ENCODE assay signal across 8 cellular contexts in the genomic region with DNA sequence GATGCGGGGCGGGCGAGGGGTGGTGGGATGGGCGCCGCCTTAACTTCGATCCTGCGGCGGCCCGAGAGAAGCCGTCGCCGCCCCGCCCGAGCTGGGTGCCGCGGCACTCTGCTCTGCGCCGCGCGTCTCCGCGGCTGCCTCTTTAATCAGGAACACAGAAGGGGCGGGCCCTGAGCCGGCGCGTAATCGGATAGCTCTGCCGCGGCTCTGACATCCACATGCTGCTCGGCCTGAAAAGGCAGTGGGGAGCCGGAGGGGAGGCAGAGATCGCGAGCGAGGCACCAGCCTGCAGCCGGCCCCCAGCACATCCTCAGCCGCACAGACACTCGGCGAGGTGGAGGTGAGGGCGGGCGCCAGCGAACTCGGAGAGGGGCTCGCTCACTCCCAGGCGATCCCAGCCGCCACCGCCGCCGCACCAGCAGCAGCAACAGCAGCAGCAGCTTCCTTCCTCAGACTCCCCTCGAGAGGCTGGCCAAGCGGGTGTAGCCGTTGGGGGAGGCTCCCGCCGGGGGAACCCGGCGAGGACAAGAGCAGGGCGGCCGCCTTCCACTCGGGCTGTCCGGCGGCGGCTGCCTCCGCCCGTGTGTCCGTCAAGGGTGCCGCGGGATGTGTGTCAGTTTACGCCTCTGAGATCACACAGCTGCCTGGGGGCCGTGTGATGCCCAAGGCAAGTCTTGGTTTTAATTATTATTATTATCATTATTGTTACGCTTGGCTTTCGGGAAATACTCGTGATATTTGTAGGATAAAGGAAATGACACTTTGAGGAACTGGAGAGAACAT. TPM values are rescaled to one million over a fixed set of nuclear protein-coding genes. Genes with fewer than 3 reads are reported as not detected.
DNase-seq lines count a peak whose midpoint lies in the region; ATAC-seq and TF ChIP-seq lines count a peak whose summit lies in the region.

A gene with protein sequence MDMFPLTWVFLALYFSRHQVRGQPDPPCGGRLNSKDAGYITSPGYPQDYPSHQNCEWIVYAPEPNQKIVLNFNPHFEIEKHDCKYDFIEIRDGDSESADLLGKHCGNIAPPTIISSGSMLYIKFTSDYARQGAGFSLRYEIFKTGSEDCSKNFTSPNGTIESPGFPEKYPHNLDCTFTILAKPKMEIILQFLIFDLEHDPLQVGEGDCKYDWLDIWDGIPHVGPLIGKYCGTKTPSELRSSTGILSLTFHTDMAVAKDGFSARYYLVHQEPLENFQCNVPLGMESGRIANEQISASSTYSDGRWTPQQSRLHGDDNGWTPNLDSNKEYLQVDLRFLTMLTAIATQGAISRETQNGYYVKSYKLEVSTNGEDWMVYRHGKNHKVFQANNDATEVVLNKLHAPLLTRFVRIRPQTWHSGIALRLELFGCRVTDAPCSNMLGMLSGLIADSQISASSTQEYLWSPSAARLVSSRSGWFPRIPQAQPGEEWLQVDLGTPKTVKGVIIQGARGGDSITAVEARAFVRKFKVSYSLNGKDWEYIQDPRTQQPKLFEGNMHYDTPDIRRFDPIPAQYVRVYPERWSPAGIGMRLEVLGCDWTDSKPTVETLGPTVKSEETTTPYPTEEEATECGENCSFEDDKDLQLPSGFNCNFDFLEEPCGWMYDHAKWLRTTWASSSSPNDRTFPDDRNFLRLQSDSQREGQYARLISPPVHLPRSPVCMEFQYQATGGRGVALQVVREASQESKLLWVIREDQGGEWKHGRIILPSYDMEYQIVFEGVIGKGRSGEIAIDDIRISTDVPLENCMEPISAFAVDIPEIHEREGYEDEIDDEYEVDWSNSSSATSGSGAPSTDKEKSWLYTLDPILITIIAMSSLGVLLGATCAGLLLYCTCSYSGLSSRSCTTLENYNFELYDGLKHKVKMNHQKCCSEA (plus strand): TSS at position 263 of the 783 bp plus-strand sequence. CDS start 790 bp downstream, outside the sequence.

- no peaks in the 10 kb centered on the region for H3K36me3 Mint-ChIP-seq in CD4-positive, CD25-positive, alpha-beta regulatory T cell
- no peaks in the 10 kb centered on the region for H3K36me3 Mint-ChIP-seq in mesothelial cell of epicardium

- peaks cover 0 to 3% (median 0%) of the 10 kb centered on the region in 7 donors for H3K9me3 Mint-ChIP-seq in CD4-positive, CD25-positive, alpha-beta regulatory T cell
- no peaks in the 10 kb centered on the region for H3K9me3 Mint-ChIP-seq in mesothelial cell of epicardium
- no peaks in the 10 kb centered on the region for H3K9me3 Mint-ChIP-seq in stimulated activated naive CD8-positive, alpha-beta T cell treated with anti-CD3 and anti-CD28 coated beads, Interleukin-15, amount 100 ng/mL, for 72 hours

- H3K36me3 ChIP-seq in CD4-positive, CD25-positive, alpha-beta regulatory T cell (ENCODE audit: control insufficient read depth, insufficient read depth, low read length), result no peaks in the 10 kb centered on the region

- peak within 1 kb of the TSS; percentile 32 to 75 (median 64) for H3K4me3 Mint-ChIP-seq in CD4-positive, CD25-positive, alpha-beta regulatory T cell
- H3K4me3 Mint-ChIP-seq in mesothelial cell of epicardium, result peak within 1 kb of the TSS; percentile 79
- H3K4me3 Mint-ChIP-seq in stimulated activated naive CD8-positive, alpha-beta T cell treated with anti-CD3 and anti-CD28 coated beads, Interleukin-15, amount 100 ng/mL, for 72 hours, result peak within 1 kb of the TSS; percentile 89 to 90

- peaks cover 0 to 35% (median 7%) of the 10 kb centered on the region in 4 donors for H3K4me1 Mint-ChIP-seq in CD4-positive, CD25-positive, alpha-beta regulatory T cell
- H3K4me1 Mint-ChIP-seq in mesothelial cell of epicardium, result peaks cover 72% of the 10 kb centered on the region
- H3K4me1 Mint-ChIP-seq in stimulated activated naive CD8-positive, alpha-beta T cell treated with anti-CD3 and anti-CD28 coated beads, Interleukin-15, amount 100 ng/mL, for 72 hours, result peaks cover 64% of the 10 kb centered on the region

- peak in 2 of 3 donors; percentile 26 to 64 for DNase-seq in CD4-positive, CD25-positive, alpha-beta regulatory T cell
- peak; percentile 62 to 73 for DNase-seq in NOMO-1 (lab: John Stamatoyannopoulos, UW; ENCODE audit: unreplicated experiment in 2 of 2)
- DNase-seq in activated T-cell treated with anti-CD3 and anti-CD28 coated beads for 4 hours, result peak; percentile 23
- no peak for DNase-seq in epithelial cell of proximal tubule (ENCODE audit: low read depth)
- peak; percentile 74 to 84 for DNase-seq in mesothelial cell of epicardium (ENCODE audit: low spot score in 2 of 2, unreplicated experiment in 2 of 2)
- DNase-seq in stimulated activated naive CD8-positive, alpha-beta T cell treated with anti-CD3 and anti-CD28 coated beads, Interleukin-15, amount 100 ng/mL, for 72 hours, result peak; percentile 61 to 71

- no peak for TF ChIP-seq CTCF in epithelial cell of proximal tubule (conservative IDR thresholded peaks at IDR 0.05; ENCODE audit: low read depth, low read length)
- no peak for TF ChIP-seq CTCF in mesothelial cell of epicardium (IDR thresholded peaks at IDR 0.05; ENCODE audit: unreplicated experiment)

- peaks cover 29% of the 10 kb centered on the region for H3K27me3 ChIP-seq in CD4-positive, CD25-positive, alpha-beta regulatory T cell (ENCODE audit: control insufficient read depth, insufficient read depth, low read length)

- H3K4me3 ChIP-seq in CD4-positive, CD25-positive, alpha-beta regulatory T cell (ENCODE audit: low read depth, low read length), result no peak within 1 kb of the TSS
- H3K4me3 ChIP-seq in epithelial cell of proximal tubule (ENCODE audit: low read depth, low read length), result peak within 1 kb of the TSS; percentile 77

- no peaks in the 10 kb centered on the region for H3K9me3 ChIP-seq in CD4-positive, CD25-positive, alpha-beta regulatory T cell (ENCODE audit: control insufficient read depth in 2 of 2, low read length in 2 of 2)

- H3K27ac ChIP-seq in CD4-positive, CD25-positive, alpha-beta regulatory T cell (ENCODE audit: insufficient read depth, low read length, poor library complexity, severe bottlenecking), result no peak within 1 kb of the TSS

- peaks cover 7% of the 10 kb centered on the region for H3K4me1 ChIP-seq in CD4-positive, CD25-positive, alpha-beta regulatory T cell (ENCODE audit: control insufficient read depth, insufficient read depth, low read length, poor library complexity, severe bottlenecking)

- peak; percentile 58 to 63 for ATAC-seq in CD4-positive, CD25-positive, alpha-beta regulatory T cell (ENCODE audit: low read depth in 2 of 2)
- ATAC-seq in GM19467 (IDR thresholded peaks at IDR 0.05; ENCODE audit: unreplicated experiment), result peak; percentile 62
- peak; percentile 70 for ATAC-seq in HG03521 (IDR thresholded peaks at IDR 0.05; ENCODE audit: unreplicated experiment)
- peak; percentile 85 for ATAC-seq in stimulated activated naive CD8-positive, alpha-beta T cell treated with anti-CD3 and anti-CD28 coated beads, Interleukin-15, amount 100 ng/mL, for 72 hours

- peak within 1 kb of the TSS in 1 of 3 donors; percentile 37 for H3K27ac Mint-ChIP-seq in CD4-positive, CD25-positive, alpha-beta regulatory T cell
- peak within 1 kb of the TSS; percentile 80 for H3K27ac Mint-ChIP-seq in mesothelial cell of epicardium
- H3K27ac Mint-ChIP-seq in stimulated activated naive CD8-positive, alpha-beta T cell treated with anti-CD3 and anti-CD28 coated beads, Interleukin-15, amount 100 ng/mL, for 72 hours, result peak within 1 kb of the TSS; percentile 31 to 42

- H3K27me3 Mint-ChIP-seq in CD4-positive, CD25-positive, alpha-beta regulatory T cell, result peaks cover 86% of the 10 kb centered on the region
- H3K27me3 Mint-ChIP-seq in mesothelial cell of epicardium (ENCODE audit: low read depth), result peaks cover 31% of the 10 kb centered on the region
- peaks cover 78% of the 10 kb centered on the region for H3K27me3 Mint-ChIP-seq in stimulated activated naive CD8-positive, alpha-beta T cell treated with anti-CD3 and anti-CD28 coated beads, Interleukin-15, amount 100 ng/mL, for 72 hours

RNA-seq across cellular contexts. Expression of the gene that starts here (rescaled TPM):
- not detected for total RNA-seq in CD4-positive, CD25-positive, alpha-beta regulatory T cell
- under 1 TPM in 1 of 4 donors, not detected in 3; 0.64 TPM for polyA plus RNA-seq in CD4-positive, CD25-positive, alpha-beta regulatory T cell
- total RNA-seq in epithelial cell of proximal tubule (30.4 and 36.5 TPM in 2 replicates), mesothelial cell of epicardium (82.2 to 89.5 TPM (median 83.6 TPM) in 3 replicates)

Comparison
In these comparisons a context has a peak if more than half of its experiments do, and no peak if none do; other contexts are left out.
1. RNA of the gene that starts here (total RNA-seq): 82.2 to 89.5 TPM in mesothelial cell of epicardium and 30.4 to 36.5 TPM in epithelial cell of proximal tubule; not detected in CD4-positive, CD25-positive, alpha-beta regulatory T cell (single experiment); every median in the first group is over 10 times any median in the second.
2. Peak in DNase-seq and ATAC-seq in CD4-positive, CD25-positive, alpha-beta regulatory T cell; RNA of the gene not detected or under 1 TPM.
3. Peak in every context shown above with its lines, with median percentiles within 50 percentile points of each other: ATAC-seq and H3K4me3 Mint-ChIP-seq.